8 cellular contexts compared by ENCODE assay signal in the genomic region with DNA sequence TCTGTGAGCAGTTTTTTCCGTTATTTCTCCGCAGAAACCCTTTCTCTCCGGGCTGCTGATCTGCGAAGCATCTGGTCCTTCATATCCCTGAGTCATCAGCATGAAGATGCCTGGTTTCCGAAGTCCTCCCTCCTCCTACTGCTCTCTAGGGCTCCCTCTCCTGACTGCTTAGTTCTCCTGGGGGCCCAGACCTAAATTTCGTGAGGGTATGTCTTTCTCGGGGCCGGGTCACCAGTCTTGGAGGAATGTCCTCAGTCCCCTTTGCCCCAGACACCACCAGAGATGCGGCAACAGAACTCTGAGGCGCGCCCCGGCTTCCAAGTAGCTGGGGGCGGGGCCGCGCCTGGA. TPM values are rescaled to one million over a fixed set of nuclear protein-coding genes. Genes with fewer than 3 reads are reported as not detected.
DNase-seq lines count a peak whose midpoint lies in the region; ATAC-seq lines count a peak whose summit lies in the region.

No MANE protein-coding gene starts in this region.

- H3K27ac Mint-ChIP-seq in activated naive CD8-positive, alpha-beta T cell treated with anti-CD3 and anti-CD28 coated beads for 36 hours: peak overlapping the region; percentile 96
- peak overlapping the region; percentile 78 for H3K27ac Mint-ChIP-seq in stimulated activated memory B cell treated with anti-CD40 and anti-IgM and Interleukin-4, amounts not matched to agents 10 μg/mL and 1 μg/mL and 100 μg/mL, for 72 hours

- peak overlapping the region; percentile 88 for H3K4me3 Mint-ChIP-seq in activated naive CD8-positive, alpha-beta T cell treated with anti-CD3 and anti-CD28 coated beads for 36 hours
- peak overlapping the region; percentile 84 for H3K4me3 Mint-ChIP-seq in stimulated activated memory B cell treated with anti-CD40 and anti-IgM and Interleukin-4, amounts not matched to agents 10 μg/mL and 1 μg/mL and 100 μg/mL, for 72 hours

- no peaks in the 10 kb centered on the region for H3K27me3 Mint-ChIP-seq in activated naive CD8-positive, alpha-beta T cell treated with anti-CD3 and anti-CD28 coated beads for 36 hours
- H3K27me3 Mint-ChIP-seq in stimulated activated memory B cell treated with anti-CD40 and anti-IgM and Interleukin-4, amounts not matched to agents 10 μg/mL and 1 μg/mL and 100 μg/mL, for 72 hours: peaks cover 3% of the 10 kb centered on the region

- H3K4me1 ChIP-seq in HUES6 (ENCODE audit: control insufficient read depth, insufficient read depth, low read length): peaks cover 15% of the 10 kb centered on the region

- H3K36me3 Mint-ChIP-seq in activated naive CD8-positive, alpha-beta T cell treated with anti-CD3 and anti-CD28 coated beads for 36 hours: peaks cover 32% of the 10 kb centered on the region
- H3K36me3 Mint-ChIP-seq in stimulated activated memory B cell treated with anti-CD40 and anti-IgM and Interleukin-4, amounts not matched to agents 10 μg/mL and 1 μg/mL and 100 μg/mL, for 72 hours: peaks cover 10% of the 10 kb centered on the region

- no peaks in the 10 kb centered on the region for H3K36me3 ChIP-seq in HUES6 (ENCODE audit: control insufficient read depth, insufficient read depth, low read length)

- H3K4me1 Mint-ChIP-seq in activated naive CD8-positive, alpha-beta T cell treated with anti-CD3 and anti-CD28 coated beads for 36 hours: peaks cover 35% of the 10 kb centered on the region
- peaks cover 14% of the 10 kb centered on the region for H3K4me1 Mint-ChIP-seq in stimulated activated memory B cell treated with anti-CD40 and anti-IgM and Interleukin-4, amounts not matched to agents 10 μg/mL and 1 μg/mL and 100 μg/mL, for 72 hours

- no peak overlapping the region for H3K9ac ChIP-seq in HUES6 (ENCODE audit: low read length)

- peaks cover 48% of the 10 kb centered on the region for H3K27me3 ChIP-seq in HUES6 (ENCODE audit: control insufficient read depth, insufficient read depth, low read length)

- H3K4me3 ChIP-seq in HUES6 (ENCODE audit: low read depth, low read length) (peak overlapping the region; percentile 85), iPS-18c (ENCODE audit: insufficient read depth, low read depth, low read length) (peak overlapping the region; percentile 78)

- peak; percentile 1 for ATAC-seq in stimulated activated memory B cell treated with anti-CD40 and anti-IgM and Interleukin-4, amounts not matched to agents 10 μg/mL and 1 μg/mL and 100 μg/mL, for 72 hours

- peak; percentile 93 for DNase-seq in SIG-M5 treated with dmso at 0.1 percent for 504 hours (lab: John Stamatoyannopoulos, UW; ENCODE audit: unreplicated experiment)
- DNase-seq in SIG-M5 (lab: John Stamatoyannopoulos, UW): no peak
- DNase-seq in activated naive CD8-positive, alpha-beta T cell treated with anti-CD3 and anti-CD28 coated beads for 36 hours: no peak
- no peak for DNase-seq in T-helper 9 cell
- DNase-seq in activated CD4-positive, CD25-positive, alpha-beta regulatory T cell treated with anti-CD3 and anti-CD28 coated beads, Interleukin-2, amount 50 U/mL, for 72 hours: no peak

- no peaks in the 10 kb centered on the region for H3K9me3 Mint-ChIP-seq in activated naive CD8-positive, alpha-beta T cell treated with anti-CD3 and anti-CD28 coated beads for 36 hours
- H3K9me3 Mint-ChIP-seq in stimulated activated memory B cell treated with anti-CD40 and anti-IgM and Interleukin-4, amounts not matched to agents 10 μg/mL and 1 μg/mL and 100 μg/mL, for 72 hours: no peaks in the 10 kb centered on the region

- H3K9me3 ChIP-seq in HUES6 (ENCODE audit: control insufficient read depth, insufficient read depth, low read depth, low read length) (no peaks in the 10 kb centered on the region), iPS-18c (ENCODE audit: control insufficient read depth, insufficient read depth, low read length) (no peaks in the 10 kb centered on the region)

- H3K27ac ChIP-seq in HUES6 (ENCODE audit: low read depth, low read length): no peak overlapping the region

RNA-seq across cellular contexts. Expression of gene BICDL1, which starts 0.6 kb away (rescaled TPM):
- 10 to 100 TPM; 62.7 to 63.7 TPM for total RNA-seq in activated naive CD8-positive, alpha-beta T cell treated with anti-CD3 and anti-CD28 coated beads for 36 hours
